Comparison of ENCODE assay signal across 11 cellular contexts in the genomic region with DNA sequence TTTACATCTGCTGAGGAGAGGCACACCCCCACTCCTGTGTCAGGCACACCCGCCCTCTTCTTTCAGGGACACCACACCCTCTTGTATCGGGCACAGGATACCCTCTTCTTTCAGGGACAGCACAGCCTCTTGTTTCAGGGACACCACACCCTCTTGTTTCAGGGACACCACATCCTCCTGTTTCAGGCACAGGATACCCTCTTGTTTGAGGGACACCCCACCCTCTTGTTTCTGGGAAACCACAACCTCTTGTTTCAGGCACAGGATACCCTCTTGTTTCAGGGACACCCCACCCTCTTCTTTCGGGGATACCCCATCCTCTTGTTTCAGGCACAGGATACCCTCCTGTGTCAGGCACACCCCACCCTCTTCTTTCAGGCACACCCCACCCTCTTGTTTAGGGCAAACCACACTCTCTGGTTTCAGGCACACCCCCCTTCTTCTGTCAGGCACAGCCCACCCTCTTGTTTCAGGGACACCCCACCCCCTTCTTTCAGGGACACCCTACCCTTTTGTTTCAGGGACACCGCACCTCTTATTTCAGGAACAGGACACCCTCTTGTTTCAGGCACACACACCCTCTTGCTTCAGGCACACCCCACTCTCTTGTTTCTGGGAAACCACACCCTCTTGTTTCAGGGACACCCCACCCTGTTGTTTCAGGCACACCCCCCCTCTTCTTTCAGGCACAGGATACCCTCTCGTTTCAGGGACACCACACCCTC.
A peak's percentile ranks its signal among the peaks of the same experiment; 100 is the strongest.
DNase-seq lines count a peak whose midpoint lies in the region; ATAC-seq and TF ChIP-seq lines count a peak whose summit lies in the region.
"Had no signal": no experiment of that assay in that cellular context is flagged by ENCODE, and none has a peak within 500 bp of the region (broad histone marks: within the 10 kb centered on the region; RNA-seq: fewer than 3 reads in every experiment).

No MANE protein-coding gene starts in this region.

- no peaks in the 10 kb centered on the region for H3K4me1 ChIP-seq in right atrium auricular region
- no peaks in the 10 kb centered on the region for H3K4me1 ChIP-seq in right cardiac atrium (ENCODE audit: control insufficient read depth, insufficient read depth, low read length)
- H3K4me1 ChIP-seq in upper lobe of right lung, result no peaks in the 10 kb centered on the region

- H3K9me3 ChIP-seq in right atrium auricular region (no peaks in the 10 kb centered on the region), right cardiac atrium (ENCODE audit: control insufficient read depth, low read length) (no peaks in the 10 kb centered on the region), upper lobe of right lung (no peaks in the 10 kb centered on the region)

- WGBS in right cardiac atrium, result 57% methylated on average over 5 of the region's 5 CpGs

- in situ Hi-C loops in KBM-7 (cut with MboI; ENCODE audit: low pct_unique_long_range_greater_than_20kb, low sequenced_read_pairs), result no loop called here

- H3K27me3 ChIP-seq in right atrium auricular region (no peaks in the 10 kb centered on the region), right cardiac atrium (ENCODE audit: control insufficient read depth, insufficient read depth) (no peaks in the 10 kb centered on the region), upper lobe of right lung (no peaks in the 10 kb centered on the region)

- TF ChIP-seq CTCF in right atrium auricular region (IDR thresholded peaks at IDR 0.05), result no peak
- no peak for TF ChIP-seq CTCF in upper lobe of right lung (IDR thresholded peaks at IDR 0.05)

- no peak overlapping the region for H3K4me3 ChIP-seq in right atrium auricular region
- no peak overlapping the region for H3K4me3 ChIP-seq in right cardiac atrium (ENCODE audit: low read length)
- no peak overlapping the region for H3K4me3 ChIP-seq in upper lobe of right lung

- H3K36me3 ChIP-seq in right atrium auricular region (no peaks in the 10 kb centered on the region), upper lobe of right lung (no peaks in the 10 kb centered on the region)

- ATAC-seq in Right ventricle myocardium inferior, result peak; percentile 62
- ATAC-seq in right cardiac atrium, result peak; percentile 78 to 93
- peak; percentile 75 for ATAC-seq in upper lobe of right lung
- no peak for ATAC-seq in HG02759 (IDR thresholded peaks at IDR 0.05; ENCODE audit: unreplicated experiment)
- ATAC-seq: stimulated activated memory B cell treated with anti-CD40 and anti-IgM and Interleukin-4, amounts not matched to agents 10 μg/mL and 1 μg/mL and 100 μg/mL, for 72 hours had no signal

- intact Hi-C loops in Right ventricle myocardium inferior (cut with DNase I), result no loop called here
- intact Hi-C loops in right cardiac atrium (cut with DNase I), result no loop called here
- intact Hi-C loops in upper lobe of right lung (cut with DNase I), result no loop called here

- no peak for DNase-seq in Right ventricle myocardium inferior (ENCODE audit: missing footprints)
- DNase-seq in right atrium auricular region (ENCODE audit: low spot score), result no peak
- peak; percentile 10 for DNase-seq in activated naive CD4-positive, alpha-beta T cell treated with anti-CD3 and anti-CD28 coated beads, Interleukin-2, amount 50 U/mL, for 16 hours
- peak in 1 of 3 donors; percentile 40 for DNase-seq in right cardiac atrium
- DNase-seq in upper lobe of right lung, result peak; percentile 44
- no peak for DNase-seq in KBM-7
- no peak for DNase-seq in DMS114 treated with DMSO at 0.1 percent for 48 hours (lab: John Stamatoyannopoulos, UW; ENCODE audit: unreplicated experiment)
- DNase-seq: caudate nucleus, NCI-H524 had no signal

- peak overlapping the region in 1 of 2 donors; percentile 67 for H3K27ac ChIP-seq in right atrium auricular region
- H3K27ac ChIP-seq in right cardiac atrium (ENCODE audit: low read length), result peak overlapping the region; percentile 70
- H3K27ac ChIP-seq in upper lobe of right lung, result peak overlapping the region; percentile 51

Comparison
In these comparisons a context has a peak if more than half of its experiments do, and no peak if none do; other contexts are left out.
1. DNase-seq: peak in activated naive CD4-positive, alpha-beta T cell treated with anti-CD3 and anti-CD28 coated beads, Interleukin-2, amount 50 U/mL, for 16 hours (single experiment) and upper lobe of right lung (single experiment); none in Right ventricle myocardium inferior (single experiment), right atrium auricular region (single experiment), KBM-7 (single experiment) and DMS114 treated with DMSO at 0.1 percent for 48 hours (single experiment).